Comparison of ENCODE assay signal across 8 cellular contexts in the genomic region with DNA sequence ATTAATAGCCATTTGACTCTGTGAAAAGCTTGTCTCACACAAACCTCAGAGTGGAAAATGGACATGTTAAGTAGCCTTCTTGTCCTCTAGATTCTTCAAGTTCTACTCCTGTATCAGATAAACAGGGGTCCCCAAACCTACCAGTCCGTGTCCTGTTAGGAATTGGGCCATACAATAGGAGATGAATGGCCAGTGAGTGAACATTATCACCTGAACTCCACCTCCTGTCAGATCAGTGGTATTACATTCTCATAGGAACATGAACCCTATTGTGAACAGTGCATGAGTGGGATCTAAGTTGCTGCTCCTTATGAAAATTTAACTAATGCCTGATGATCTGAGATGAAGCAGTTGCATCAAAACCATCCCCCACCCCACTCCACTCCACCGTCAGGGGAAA.
A peak's percentile ranks its signal among the peaks of the same experiment; 100 is the strongest.
DNase-seq lines count a peak whose midpoint lies in the region; ATAC-seq and TF ChIP-seq lines count a peak whose summit lies in the region.

No MANE protein-coding gene starts in this region.

- intact Hi-C loops in heart left ventricle (cut with DNase I): no loop called here
- intact Hi-C loops in body of pancreas (cut with DNase I): no loop called here

- DNase-seq in heart left ventricle (no peak), right atrium auricular region (ENCODE audit: low spot score) (no peak), HK-2 (ENCODE audit: unreplicated experiment) (peak; percentile 0), body of pancreas (no peak), osteocyte (ENCODE audit: extremely low spot score, unreplicated experiment) (no peak), cerebellar nuclear complex (lab: John Stamatoyannopoulos, UW) (no peak)

- TF ChIP-seq POLR2A in heart left ventricle (IDR thresholded peaks at IDR 0.05) (no peak), body of pancreas (IDR thresholded peaks at IDR 0.05) (no peak)

- H3K9me3 Mint-ChIP-seq in osteocyte (ENCODE audit: unreplicated experiment): peaks cover 5% of the 10 kb centered on the region

- H3K36me3 ChIP-seq in heart left ventricle (no peaks in the 10 kb centered on the region), right atrium auricular region (no peaks in the 10 kb centered on the region), body of pancreas (replicated peaks in 1 of 2; ENCODE audit: insufficient read depth in 1 of 2, low read depth in 2 of 2) (no peaks in the 10 kb centered on the region)

- WGBS in heart left ventricle, 4 donors: 17 to 41% (median 24%) methylated on average over 2 of the region's 2 CpGs
- 39 to 42% methylated on average over 2 of the region's 2 CpGs for WGBS in body of pancreas, 2 donors

- no peak for ATAC-seq in heart left ventricle
- no peak for ATAC-seq in body of pancreas
- no peak for ATAC-seq in GM19328 (IDR thresholded peaks at IDR 0.05; ENCODE audit: unreplicated experiment)
- ATAC-seq in HG03135 (IDR thresholded peaks at IDR 0.05; ENCODE audit: unreplicated experiment): no peak

- TF ChIP-seq CTCF in heart left ventricle (IDR thresholded peaks at IDR 0.05): peak in 7 of 12 donors; percentile 12 to 43 (median 27)
- TF ChIP-seq CTCF in right atrium auricular region (IDR thresholded peaks at IDR 0.05): peak in 1 of 2 donors; percentile 41
- peak in 4 of 7 experiments; percentile 29 to 46 (median 37) for TF ChIP-seq CTCF in body of pancreas (IDR thresholded peaks at IDR 0.05)
- peak; percentile 57 for TF ChIP-seq CTCF in osteocyte (IDR thresholded peaks at IDR 0.05)

- H3K27ac Mint-ChIP-seq in osteocyte (ENCODE audit: unreplicated experiment): no peak overlapping the region

- H3K4me1 Mint-ChIP-seq in osteocyte (ENCODE audit: unreplicated experiment): peaks cover 8% of the 10 kb centered on the region

- H3K27ac ChIP-seq in heart left ventricle (no peak overlapping the region), right atrium auricular region (no peak overlapping the region), body of pancreas (no peak overlapping the region)

- H3K4me3 ChIP-seq in heart left ventricle (no peak overlapping the region), right atrium auricular region (no peak overlapping the region), body of pancreas (no peak overlapping the region)

- H3K36me3 Mint-ChIP-seq in osteocyte (ENCODE audit: unreplicated experiment): no peaks in the 10 kb centered on the region

- no peaks in the 10 kb centered on the region for H3K27me3 Mint-ChIP-seq in osteocyte (ENCODE audit: unreplicated experiment)

- H3K4me3 Mint-ChIP-seq in osteocyte (ENCODE audit: unreplicated experiment): no peak overlapping the region

- H3K27me3 ChIP-seq in heart left ventricle (no peaks in the 10 kb centered on the region), right atrium auricular region (no peaks in the 10 kb centered on the region), body of pancreas (no peaks in the 10 kb centered on the region)

- H3K4me1 ChIP-seq in heart left ventricle (no peaks in the 10 kb centered on the region), right atrium auricular region (no peaks in the 10 kb centered on the region), body of pancreas (no peaks in the 10 kb centered on the region)

- H3K9me3 ChIP-seq in heart left ventricle (peaks cover 0 to 3% (median 0%) of the 10 kb centered on the region in 12 donors), right atrium auricular region (no peaks in the 10 kb centered on the region), body of pancreas (no peaks in the 10 kb centered on the region)
